2 cellular contexts compared by ENCODE assay signal in the genomic region with DNA sequence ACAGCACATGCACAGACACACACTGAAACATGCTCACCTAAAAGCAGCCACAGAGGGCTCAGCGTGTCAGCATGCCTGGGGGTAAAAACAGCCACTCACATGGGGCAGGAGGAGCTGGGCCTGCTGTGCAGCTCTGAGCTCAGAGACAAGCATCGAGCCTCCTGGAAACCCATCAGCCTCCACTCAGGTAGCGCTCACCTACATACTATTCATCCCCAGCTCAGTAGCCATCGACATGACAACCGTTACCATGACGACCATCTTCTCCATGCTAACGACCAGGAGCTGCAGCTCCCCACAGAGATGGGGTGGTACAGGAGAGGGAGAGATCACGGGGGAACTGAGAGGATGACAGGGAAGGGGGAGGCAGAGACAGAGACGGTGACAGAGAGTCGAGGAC.
TF ChIP-seq lines count a peak whose summit lies in the region.

No MANE protein-coding gene starts in this region.

TF ChIP-seq in neural cell, 6 proteins besides CTCF, POLR2A, EP300 and RAD21:
- TF ChIP-seq, protein P1, sequence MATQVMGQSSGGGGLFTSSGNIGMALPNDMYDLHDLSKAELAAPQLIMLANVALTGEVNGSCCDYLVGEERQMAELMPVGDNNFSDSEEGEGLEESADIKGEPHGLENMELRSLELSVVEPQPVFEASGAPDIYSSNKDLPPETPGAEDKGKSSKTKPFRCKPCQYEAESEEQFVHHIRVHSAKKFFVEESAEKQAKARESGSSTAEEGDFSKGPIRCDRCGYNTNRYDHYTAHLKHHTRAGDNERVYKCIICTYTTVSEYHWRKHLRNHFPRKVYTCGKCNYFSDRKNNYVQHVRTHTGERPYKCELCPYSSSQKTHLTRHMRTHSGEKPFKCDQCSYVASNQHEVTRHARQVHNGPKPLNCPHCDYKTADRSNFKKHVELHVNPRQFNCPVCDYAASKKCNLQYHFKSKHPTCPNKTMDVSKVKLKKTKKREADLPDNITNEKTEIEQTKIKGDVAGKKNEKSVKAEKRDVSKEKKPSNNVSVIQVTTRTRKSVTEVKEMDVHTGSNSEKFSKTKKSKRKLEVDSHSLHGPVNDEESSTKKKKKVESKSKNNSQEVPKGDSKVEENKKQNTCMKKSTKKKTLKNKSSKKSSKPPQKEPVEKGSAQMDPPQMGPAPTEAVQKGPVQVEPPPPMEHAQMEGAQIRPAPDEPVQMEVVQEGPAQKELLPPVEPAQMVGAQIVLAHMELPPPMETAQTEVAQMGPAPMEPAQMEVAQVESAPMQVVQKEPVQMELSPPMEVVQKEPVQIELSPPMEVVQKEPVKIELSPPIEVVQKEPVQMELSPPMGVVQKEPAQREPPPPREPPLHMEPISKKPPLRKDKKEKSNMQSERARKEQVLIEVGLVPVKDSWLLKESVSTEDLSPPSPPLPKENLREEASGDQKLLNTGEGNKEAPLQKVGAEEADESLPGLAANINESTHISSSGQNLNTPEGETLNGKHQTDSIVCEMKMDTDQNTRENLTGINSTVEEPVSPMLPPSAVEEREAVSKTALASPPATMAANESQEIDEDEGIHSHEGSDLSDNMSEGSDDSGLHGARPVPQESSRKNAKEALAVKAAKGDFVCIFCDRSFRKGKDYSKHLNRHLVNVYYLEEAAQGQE (IDR thresholded peaks at IDR 0.05; ENCODE audit: borderline replicate concordance), result peak; percentile 58
- peak; percentile 89 for TF ChIP-seq MXI1 (conservative IDR thresholded peaks at IDR 0.05; ENCODE audit: poor library complexity, severe bottlenecking)
- no peak for TF ChIP-seq TAF1 (IDR thresholded peaks at IDR 0.05; ENCODE audit: low read depth)
- TF ChIP-seq EZH2 (IDR thresholded peaks at IDR 0.05; ENCODE audit: borderline replicate concordance, insufficient read depth, low read length, poor library complexity, severe bottlenecking), result no peak
- TF ChIP-seq SMC3 (conservative IDR thresholded peaks at IDR 0.05; ENCODE audit: poor library complexity), result peak; percentile 64
- peak; percentile 88 for TF ChIP-seq POLR2AphosphoS5 (IDR thresholded peaks at IDR 0.05)

TF ChIP-seq in HEK293T, 16 proteins besides CTCF, POLR2A, EP300 and RAD21 (continued from another document):
- TF ChIP-seq, protein P2, sequence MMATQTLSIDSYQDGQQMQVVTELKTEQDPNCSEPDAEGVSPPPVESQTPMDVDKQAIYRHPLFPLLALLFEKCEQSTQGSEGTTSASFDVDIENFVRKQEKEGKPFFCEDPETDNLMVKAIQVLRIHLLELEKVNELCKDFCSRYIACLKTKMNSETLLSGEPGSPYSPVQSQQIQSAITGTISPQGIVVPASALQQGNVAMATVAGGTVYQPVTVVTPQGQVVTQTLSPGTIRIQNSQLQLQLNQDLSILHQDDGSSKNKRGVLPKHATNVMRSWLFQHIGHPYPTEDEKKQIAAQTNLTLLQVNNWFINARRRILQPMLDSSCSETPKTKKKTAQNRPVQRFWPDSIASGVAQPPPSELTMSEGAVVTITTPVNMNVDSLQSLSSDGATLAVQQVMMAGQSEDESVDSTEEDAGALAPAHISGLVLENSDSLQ (IDR thresholded peaks at IDR 0.05), result no peak
TF ChIP-seq in HEK293T: peak in this region for 0.
